In genomic region chr4:122854444-122854843, GRCh38 we compare ENCODE assay signal across 12 cellular contexts. TPM values are rescaled to one million over a fixed set of nuclear protein-coding genes. Genes with fewer than 3 reads are reported as not detected.
DNase-seq lines count a peak whose midpoint lies in the region; ATAC-seq and TF ChIP-seq lines count a peak whose summit lies in the region.
"Had no signal": no experiment of that assay in that cellular context is flagged by ENCODE, and none has a peak within 500 bp of the region (broad histone marks: within the 10 kb centered on the region; RNA-seq: fewer than 3 reads in every experiment).

No MANE protein-coding gene starts in this region.

- peak overlapping the region in 2 of 4 experiments; percentile 0 to 42 for H3K4me3 ChIP-seq in fibroblast of lung (replicated peaks in 1 of 4; ENCODE audit: control extremely low read depth in 1 of 4, insufficient read depth in 1 of 4, low read depth in 3 of 4, low read length in 4 of 4)

- H3K27ac Mint-ChIP-seq in WTC11 (peak overlapping the region; percentile 91), type B pancreatic cell (peak overlapping the region; percentile 9)
- H3K27ac Mint-ChIP-seq: activated CD8-positive, alpha-beta memory T cell treated with anti-CD3 and anti-CD28 coated beads, Interleukin-2, amount 10 ng/mL, durations not matched to agents 7 days and 5 days; T-cell had no signal

- no peaks in the 10 kb centered on the region for H3K27me3 Mint-ChIP-seq in WTC11 (ENCODE audit: low read depth)
- no peaks in the 10 kb centered on the region for H3K27me3 Mint-ChIP-seq in type B pancreatic cell

- peaks cover 4% of the 10 kb centered on the region for H3K4me1 ChIP-seq in fibroblast of lung (ENCODE audit: control insufficient read depth, extremely low read depth, insufficient read depth, low read length)

- H3K79me2 ChIP-seq in fibroblast of lung (ENCODE audit: control insufficient read depth, insufficient read depth, low read length) = peaks cover 92% of the 10 kb centered on the region

- H3K4me3 Mint-ChIP-seq in WTC11 (peak overlapping the region; percentile 29), type B pancreatic cell (peak overlapping the region; percentile 35)
- H3K4me3 Mint-ChIP-seq: activated CD8-positive, alpha-beta memory T cell treated with anti-CD3 and anti-CD28 coated beads, Interleukin-2, amount 10 ng/mL, durations not matched to agents 7 days and 5 days; T-cell had no signal

- no peak overlapping the region for H3K9ac ChIP-seq in fibroblast of lung (ENCODE audit: insufficient read depth, low read length)

- H2AFZ ChIP-seq in fibroblast of lung (ENCODE audit: low read length) = no peak overlapping the region

- no peaks in the 10 kb centered on the region for H3K9me3 ChIP-seq in fibroblast of lung (ENCODE audit: control insufficient read depth, insufficient read depth, low read depth, low read length)

- peak overlapping the region; percentile 26 for H3K4me2 ChIP-seq in fibroblast of lung (ENCODE audit: extremely low read depth, insufficient read depth, low read length)

- CTCF ChIA-PET in WTC11 (lab: Charles Lee) = interaction anchor here (0.9 to 1.8 kb wide), 3 partner anchors 10 to 137 kb away, joined by 3 to 5 read pairs (median 4); no protein-coding TSS in a partner anchor

- no peak for TF ChIP-seq CTCF in WTC11 (IDR thresholded peaks at IDR 0.05)
- TF ChIP-seq CTCF in fibroblast of lung (conservative IDR thresholded peaks at IDR 0.05 in 1 of 2, IDR thresholded peaks at IDR 0.05 in 1 of 2; ENCODE audit: low read depth in 1 of 2, low read length in 2 of 2) = no peak
- no peak for TF ChIP-seq CTCF in type B pancreatic cell (conservative IDR thresholded peaks at IDR 0.05)

- no peaks in the 10 kb centered on the region for H4K20me1 ChIP-seq in fibroblast of lung (ENCODE audit: control insufficient read depth, extremely low read depth, insufficient read depth, low read length)

- H3K27ac ChIP-seq in fibroblast of lung (ENCODE audit: insufficient read depth, low read length) = peak overlapping the region; percentile 23

- DNase-seq in WTC11 (ENCODE audit: low spot score) (no peak), fibroblast of lung (ENCODE audit: low read depth in 2 of 2) (peak; percentile 40 to 45), myocyte (ENCODE audit: low read depth) (peak; percentile 53), type B pancreatic cell (ENCODE audit: extremely low spot score, unreplicated experiment) (no peak), NCI-H2107 (lab: John Stamatoyannopoulos, UW) (no peak), NCI-H748 (lab: John Stamatoyannopoulos, UW; ENCODE audit: unreplicated experiment) (no peak)
- DNase-seq: activated CD8-positive, alpha-beta memory T cell treated with anti-CD3 and anti-CD28 coated beads, Interleukin-2, amount 10 ng/mL, durations not matched to agents 7 days and 5 days; KBM-7; left colon; NCI-H510A; T-cell had no signal

- POLR2A ChIA-PET in WTC11 (lab: Charles Lee) = interaction anchor here (1.7 kb wide), 1 partner anchor 9 kb away, joined by 4 read pairs; no protein-coding TSS in a partner anchor

- no peaks in the 10 kb centered on the region for H3K36me3 ChIP-seq in fibroblast of lung (ENCODE audit: control insufficient read depth, insufficient read depth, low read length)

- H3K36me3 Mint-ChIP-seq in WTC11 (peaks cover 8% of the 10 kb centered on the region; the same call in 1 of the 2 replicates), type B pancreatic cell (no peaks in the 10 kb centered on the region)
- H3K36me3 Mint-ChIP-seq: T-cell had no signal

- ATAC-seq in WTC11 (no peak; the same call in 1 of the 2 replicates), GM18868 (IDR thresholded peaks at IDR 0.05; ENCODE audit: unreplicated experiment) (no peak)
- ATAC-seq: activated CD8-positive, alpha-beta memory T cell treated with anti-CD3 and anti-CD28 coated beads, Interleukin-2, amount 10 ng/mL, durations not matched to agents 7 days and 5 days; left colon; T-cell had no signal

- peaks cover 88% of the 10 kb centered on the region for H3K4me1 Mint-ChIP-seq in WTC11
- peaks cover 10% of the 10 kb centered on the region for H3K4me1 Mint-ChIP-seq in type B pancreatic cell (ENCODE audit: unreplicated experiment)

- H3K9me3 Mint-ChIP-seq in WTC11 = no peaks in the 10 kb centered on the region
- H3K9me3 Mint-ChIP-seq in type B pancreatic cell = no peaks in the 10 kb centered on the region
- H3K9me3 Mint-ChIP-seq: T-cell had no signal

- no peaks in the 10 kb centered on the region for H3K27me3 ChIP-seq in fibroblast of lung (ENCODE audit: control insufficient read depth, insufficient read depth, low read length)

TF ChIP-seq in WTC11, 78 proteins besides CTCF, POLR2A, EP300 and RAD21 (continues in another document):
- TF ChIP-seq ATF6 (CRISPR knock-in tag; IDR thresholded peaks at IDR 0.05) (no peak), ZNF138 (CRISPR knock-in tag; conservative IDR thresholded peaks at IDR 0.05) (no peak), USF1 (CRISPR knock-in tag; IDR thresholded peaks at IDR 0.05) (no peak), TCF7 (CRISPR knock-in tag; IDR thresholded peaks at IDR 0.05; ENCODE audit: low read depth) (no peak), PRDM15 (CRISPR knock-in tag; IDR thresholded peaks at IDR 0.05) (no peak), ELF4 (CRISPR knock-in tag; IDR thresholded peaks at IDR 0.05; ENCODE audit: low read depth) (no peak), IRF2 (CRISPR knock-in tag; IDR thresholded peaks at IDR 0.05; ENCODE audit: borderline replicate concordance, low read depth) (no peak), FOXK1 (CRISPR knock-in tag; IDR thresholded peaks at IDR 0.05) (no peak), CBFB (CRISPR knock-in tag; IDR thresholded peaks at IDR 0.05; ENCODE audit: low read depth) (no peak), ATF2 (CRISPR knock-in tag; IDR thresholded peaks at IDR 0.05; ENCODE audit: borderline replicate concordance, low read depth) (no peak), MXD4 (CRISPR knock-in tag; IDR thresholded peaks at IDR 0.05; ENCODE audit: borderline replicate concordance) (no peak)

RNA-seq across cellular contexts. Expression of gene FGF2, which starts 27.8 kb away (rescaled TPM):
- total RNA-seq in WTC11 (2021) (115 to 134 TPM (median 127 TPM) in 3 replicates), fibroblast of lung (57.8 and 98.3 TPM in 2 replicates), myocyte (5.8 and 6.2 TPM in 2 replicates), type B pancreatic cell (ENCODE audit: low replicate concordance) (0.98 and 6.5 TPM in 2 replicates)
- polyA plus RNA-seq in fibroblast of lung = 35.2 and 38.5 TPM in 2 replicates
- 25.3 and 28.2 TPM in 2 replicates for polyA plus RNA-seq in fibroblast of lung (2012)
- polyA minus RNA-seq in fibroblast of lung (ENCODE audit: low replicate concordance) = 10.8 and 11.3 TPM in 2 replicates
- polyA plus RNA-seq in myocyte (2012) = 15.4 TPM

Comparison
In these comparisons a context has a peak if more than half of its experiments do, and no peak if none do; other contexts are left out.
1. DNase-seq: peak in fibroblast of lung (2 of 2) and myocyte (single experiment); none in WTC11 (single experiment), type B pancreatic cell (single experiment), NCI-H2107 (single experiment) and NCI-H748 (single experiment).